In genomic region chr20:2798814-2799213, GRCh38 we compare ENCODE assay signal across 13 cellular contexts. TPM values are rescaled to one million over a fixed set of nuclear protein-coding genes. Genes with fewer than 3 reads are reported as not detected.
DNase-seq lines count a peak whose midpoint lies in the region; ATAC-seq, FAIRE-seq and TF ChIP-seq lines count a peak whose summit lies in the region.
"Had no signal": no experiment of that assay in that cellular context is flagged by ENCODE, and none has a peak within 500 bp of the region (broad histone marks: within the 10 kb centered on the region; RNA-seq: fewer than 3 reads in every experiment).

No MANE protein-coding gene starts in this region.

- H3K36me3 ChIP-seq in HUES64 (ENCODE audit: insufficient read depth, low read length) (peaks cover 48% of the 10 kb centered on the region), bronchial epithelial cell (ENCODE audit: control insufficient read depth, insufficient read depth, low read length) (no peaks in the 10 kb centered on the region)
- H3K36me3 ChIP-seq: esophagus squamous epithelium, left ventricle myocardium inferior had no signal

- no peaks in the 10 kb centered on the region for H3K9me3 ChIP-seq in HUES64 (ENCODE audit: insufficient read depth, low read depth, low read length)
- H3K9me3 ChIP-seq: esophagus squamous epithelium, left ventricle myocardium inferior had no signal

- WGBS in HUES64 = 58% methylated on average over 6 of the region's 6 CpGs

- DNase-seq in ELR (ENCODE audit: low read depth) (peak; percentile 31), bronchial epithelial cell (ENCODE audit: low read depth) (peak; percentile 11), nephron progenitor cell (peak; percentile 56), NCI-H345 treated with DMSO at 0.1 percent for 48 hours (lab: John Stamatoyannopoulos, UW; ENCODE audit: unreplicated experiment) (no peak)
- no peak for DNase-seq in stimulated activated CD4-positive, alpha-beta T cell treated with anti-CD3 and anti-CD28 coated beads, Interleukin-4, amount 100 ng/mL, for 1 hour
- DNase-seq: activated CD4-positive, alpha-beta T cell treated with anti-CD3 and anti-CD28 coated beads for 1 hour; esophagus squamous epithelium; left ventricle myocardium inferior; NCI-H2081; retina had no signal

- H3K4me3 ChIP-seq in HUES64 (ENCODE audit: low read length) (peak overlapping the region; percentile 88), bronchial epithelial cell (ENCODE audit: low read depth, low read length) (no peak overlapping the region)

- H3K27me3 ChIP-seq in HUES64 (ENCODE audit: insufficient read depth, low read length) (peaks cover 35% of the 10 kb centered on the region), bronchial epithelial cell (ENCODE audit: control insufficient read depth, insufficient read depth, low read length) (peaks cover 25% of the 10 kb centered on the region)

- peak overlapping the region; percentile 99 for H3K4me3 Mint-ChIP-seq in nephron progenitor cell

- peaks cover 37% of the 10 kb centered on the region for H3K36me3 Mint-ChIP-seq in nephron progenitor cell (ENCODE audit: low read depth)

- peak overlapping the region; percentile 95 for H3K27ac Mint-ChIP-seq in nephron progenitor cell

- H3K4me1 ChIP-seq in HUES64 (ENCODE audit: insufficient read depth, low read length) = peaks cover 13% of the 10 kb centered on the region; the same call in 1 of the 2 replicates

- H3K9ac ChIP-seq in HUES64 (ENCODE audit: low read depth, low read length) = peak overlapping the region; percentile 82; the same call in 1 of the 2 replicates

- peaks cover 24% of the 10 kb centered on the region for H3K27me3 Mint-ChIP-seq in nephron progenitor cell (ENCODE audit: low read depth, poor library complexity)

- peak; percentile 23 for FAIRE-seq in bronchial epithelial cell (lab: Jason Lieb, UNC)

- H3K27ac ChIP-seq in HUES64 (ENCODE audit: low read depth, low read length) = no peak overlapping the region
- H3K27ac ChIP-seq: esophagus squamous epithelium, left ventricle myocardium inferior had no signal

- ATAC-seq in HG03196 (IDR thresholded peaks at IDR 0.05; ENCODE audit: unreplicated experiment) = no peak

- no peaks in the 10 kb centered on the region for H3K9me3 Mint-ChIP-seq in nephron progenitor cell

- no peak for TF ChIP-seq CTCF in bronchial epithelial cell (IDR thresholded peaks at IDR 0.05; ENCODE audit: insufficient read depth, low read length, severe bottlenecking)
- TF ChIP-seq CTCF in nephron progenitor cell (IDR thresholded peaks at IDR 0.05) = no peak

- peaks cover 49% of the 10 kb centered on the region for H3K4me1 Mint-ChIP-seq in nephron progenitor cell

RNA-seq across cellular contexts. Expression of gene CPXM1, which starts 1.6 kb away (rescaled TPM):
- 72.5 TPM for polyA plus RNA-seq in HUES64 (2013, experiment 1 of 2)
- 92.0 TPM for polyA plus RNA-seq in HUES64 (2013, experiment 2 of 2)
- total RNA-seq in bronchial epithelial cell = not detected in 2 replicates
- total RNA-seq: RPMI7951 had no signal

RNA-seq across cellular contexts. Expression of gene C20orf141, which starts 16.0 kb away (rescaled TPM):
- polyA plus RNA-seq in HUES64 (2013, experiment 1 of 2) = not detected
- not detected for polyA plus RNA-seq in HUES64 (2013, experiment 2 of 2)
- total RNA-seq in bronchial epithelial cell = not detected in 2 replicates
- total RNA-seq: esophagus squamous epithelium, left ventricle myocardium inferior, RPMI7951 had no signal

RNA-seq across cellular contexts. Expression of gene TMEM239, which starts 17.4 kb away (rescaled TPM):
- polyA plus RNA-seq in HUES64 (2013, experiment 1 of 2) = not detected
- polyA plus RNA-seq in HUES64 (2013, experiment 2 of 2) = not detected
- not detected in 2 replicates for total RNA-seq in bronchial epithelial cell
- total RNA-seq: esophagus squamous epithelium, left ventricle myocardium inferior, RPMI7951 had no signal

RNA-seq across cellular contexts. Expression of gene PCED1A, which starts 41.6 kb away (rescaled TPM):
- polyA plus RNA-seq in HUES64 (2013, experiment 1 of 2) = 20.7 TPM
- polyA plus RNA-seq in HUES64 (2013, experiment 2 of 2) = 26.3 TPM
- total RNA-seq in bronchial epithelial cell = 12.9 and 17.9 TPM in 2 replicates

RNA-seq across cellular contexts. Expression of gene VPS16, which starts 41.7 kb away (rescaled TPM):
- polyA plus RNA-seq in HUES64 (2013, experiment 1 of 2) = 19.5 TPM
- 20.0 TPM for polyA plus RNA-seq in HUES64 (2013, experiment 2 of 2)
- total RNA-seq in bronchial epithelial cell = 33.2 and 33.4 TPM in 2 replicates

Comparison
In these comparisons a context has a peak if more than half of its experiments do, and no peak if none do; other contexts are left out.
1. DNase-seq: peak in ELR (single experiment), bronchial epithelial cell (single experiment) and nephron progenitor cell (single experiment); none in stimulated activated CD4-positive, alpha-beta T cell treated with anti-CD3 and anti-CD28 coated beads, Interleukin-4, amount 100 ng/mL, for 1 hour (single experiment) and NCI-H345 treated with DMSO at 0.1 percent for 48 hours (single experiment).